ENCODE assay signal across 27 cellular contexts in genomic region chr2:22361571-22361970, GRCh38.
"Had no signal": no experiment of that assay in that cellular context is flagged by ENCODE, and none has a peak within 500 bp of the region (broad histone marks: within the 10 kb centered on the region; RNA-seq: fewer than 3 reads in every experiment).

No MANE protein-coding gene starts in this region.

- H3K9me3 ChIP-seq: suprapubic skin, testis, thoracic aorta, thyroid gland, tibial artery, transverse colon, upper lobe of left lung, upper lobe of right lung, uterus, vagina had no signal

- H3K4me1 ChIP-seq: stomach, suprapubic skin, testis, transverse colon, upper lobe of right lung, uterus, vagina had no signal

- ATAC-seq: stimulated activated effector memory CD8-positive, alpha-beta T cell treated with anti-CD3 and anti-CD28 coated beads, Interleukin-12 subunit alpha, Interleukin-12 subunit beta, amount 100 ng/mL, for 72 hours; stimulated activated memory B cell treated with anti-CD40 and anti-IgM and Interleukin-4, amounts not matched to agents 10 μg/mL and 1 μg/mL and 100 μg/mL, for 72 hours; stimulated activated naive B cell treated with anti-CD40 and anti-IgM and Interleukin-4, amounts not matched to agents 10 μg/mL and 1 μg/mL and 100 μg/mL, for 72 hours; stimulated activated naive CD8-positive, alpha-beta T cell treated with anti-CD3 and anti-CD28 coated beads, Interleukin-15, amount 100 ng/mL, for 72 hours; stimulated activated naive CD8-positive, alpha-beta T cell treated with anti-CD3 and anti-CD28 coated beads, Interleukin-15, Interleukin-2, amounts not matched to agents 100 U/mL and 50 U/mL, for 24 hours had no signal

- FAIRE-seq: urothelium cell line had no signal

- H3K4me3 ChIP-seq: stomach, suprapubic skin, testis, thoracic aorta, thyroid gland, tibial artery, tibial nerve, transverse colon, upper lobe of left lung, upper lobe of right lung, uterus, vagina had no signal

- H3K27ac ChIP-seq: stomach, suprapubic skin, testis, thoracic aorta, thyroid gland, tibial artery, tibial nerve, transverse colon, upper lobe of left lung, upper lobe of right lung, uterus, vagina had no signal

- H3K27me3 ChIP-seq: stomach, suprapubic skin, testis, thyroid gland, tibial artery, tibial nerve, transverse colon, upper lobe of left lung, upper lobe of right lung, uterus, vagina had no signal

- DNase-seq: stimulated activated CD4-positive, alpha-beta T cell treated with anti-CD3 and anti-CD28 coated beads, Interleukin-2, amount 100 ng/mL, for 48 hours; stimulated activated CD4-positive, alpha-beta T cell treated with anti-CD3 and anti-CD28 coated beads, Interleukin-4, amount 100 ng/mL, for 1 hour; stimulated activated CD4-positive, alpha-beta T cell treated with anti-CD3 and anti-CD28 coated beads, Interleukin-4, amount 100 ng/mL, for 24 hours; stimulated activated CD4-positive, alpha-beta T cell treated with anti-CD3 and anti-CD28 coated beads, Interleukin-4, amount 100 ng/mL, for 4 hours; stimulated activated CD8-positive, alpha-beta memory T cell treated with anti-CD3 and anti-CD28 coated beads, Interleukin-4, amount 100 ng/mL, for 48 hours; stimulated activated naive B cell treated with anti-CD40 and anti-IgM and Interleukin-4, amounts not matched to agents 10 μg/mL and 1 μg/mL and 100 μg/mL, for 72 hours; stimulated activated naive CD4-positive, alpha-beta T cell; stimulated activated naive CD4-positive, alpha-beta T cell treated with Interleukin-2 at 50 U/mL for 16 hours; stimulated activated naive CD8-positive, alpha-beta T cell treated with anti-CD3 and anti-CD28 coated beads, Interleukin-15, amount 100 ng/mL, for 72 hours; stimulated activated naive CD8-positive, alpha-beta T cell treated with anti-CD3 and anti-CD28 coated beads, Interleukin-15, Interleukin-2, amounts not matched to agents 100 U/mL and 50 U/mL, for 24 hours; stomach; substantia nigra; testis; thyroid gland; tibial artery; transverse colon; trophoblast cell; upper lobe of left lung; upper lobe of right lung; uterus had no signal

- H3K36me3 ChIP-seq: stomach, suprapubic skin, thoracic aorta, thyroid gland, tibial artery, tibial nerve, transverse colon, upper lobe of left lung, upper lobe of right lung, uterus, vagina had no signal
